19 cellular contexts compared by ENCODE assay signal in the genomic region with DNA sequence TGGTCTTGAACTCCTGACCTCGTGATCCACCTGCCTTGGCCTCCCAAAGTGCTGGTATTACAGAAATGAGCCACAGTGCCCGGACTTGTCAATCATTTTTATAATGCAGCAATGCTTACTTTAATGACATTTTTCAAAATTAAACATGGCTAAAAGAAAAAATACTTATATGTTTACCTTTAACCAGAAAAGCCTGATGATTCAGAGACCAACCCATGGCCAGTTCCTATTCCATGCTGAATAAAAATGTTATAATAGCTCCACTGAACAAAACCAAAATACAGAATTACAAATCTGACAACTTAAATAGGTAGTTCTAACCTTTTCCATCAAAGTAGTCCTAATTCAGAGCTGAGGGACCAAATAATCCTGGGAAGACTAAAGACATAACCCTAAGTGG. TPM values are rescaled to one million over a fixed set of nuclear protein-coding genes. Genes with fewer than 3 reads are reported as not detected.
A peak's percentile ranks its signal among the peaks of the same experiment; 100 is the strongest.
DNase-seq lines count a peak whose midpoint lies in the region; ATAC-seq and TF ChIP-seq lines count a peak whose summit lies in the region.
"Had no signal": no experiment of that assay in that cellular context is flagged by ENCODE, and none has a peak within 500 bp of the region (broad histone marks: within the 10 kb centered on the region; RNA-seq: fewer than 3 reads in every experiment).

No MANE protein-coding gene starts in this region.

- no peak for TF ChIP-seq CTCF in PC-3 (conservative IDR thresholded peaks at IDR 0.05; ENCODE audit: low read depth, low read length)
- TF ChIP-seq CTCF in osteocyte (IDR thresholded peaks at IDR 0.05), result no peak
- no peak for TF ChIP-seq CTCF in right lobe of liver (IDR thresholded peaks at IDR 0.05)
- TF ChIP-seq CTCF in transverse colon (IDR thresholded peaks at IDR 0.05), result no peak

- H3K27me3 ChIP-seq in PC-3 (ENCODE audit: low read length) (no peaks in the 10 kb centered on the region), skeletal muscle satellite cell (ENCODE audit: control insufficient read depth, insufficient read depth, low read length) (no peaks in the 10 kb centered on the region), right lobe of liver (no peaks in the 10 kb centered on the region), transverse colon (no peaks in the 10 kb centered on the region)

- H3K9me2 ChIP-seq in PC-3 (replicated peaks; ENCODE audit: low read length), result no peaks in the 10 kb centered on the region

- CTCF ChIA-PET in PC-3 (lab: Charles Lee), result no interaction called here

- H3K4me2 ChIP-seq in PC-3 (ENCODE audit: low read length) (peak overlapping the region; percentile 60; the same call in 1 of the 2 replicates), skeletal muscle satellite cell (ENCODE audit: low read length) (peak overlapping the region; percentile 35)
- H3K4me2 ChIP-seq: A549, GM23338 had no signal

- H3K27me3 Mint-ChIP-seq in osteocyte (ENCODE audit: unreplicated experiment), result no peaks in the 10 kb centered on the region
- H3K27me3 Mint-ChIP-seq: CD4-positive, alpha-beta memory T cell had no signal

- H3K4me1 ChIP-seq in PC-3 (ENCODE audit: insufficient read depth, low read length), result peaks cover 54% of the 10 kb centered on the region
- peaks cover 64% of the 10 kb centered on the region for H3K4me1 ChIP-seq in skeletal muscle satellite cell (ENCODE audit: control insufficient read depth, insufficient read depth, low read length)
- peaks cover 0 to under 1% (median 0%) of the 10 kb centered on the region in 4 donors for H3K4me1 ChIP-seq in right lobe of liver
- H3K4me1 ChIP-seq in transverse colon, result peaks cover 0 to 19% (median 4%) of the 10 kb centered on the region in 4 donors

- H3K4me3 ChIP-seq in PC-3 (ENCODE audit: low read length) (no peak overlapping the region), skeletal muscle satellite cell (ENCODE audit: low read length) (no peak overlapping the region), right lobe of liver (no peak overlapping the region), transverse colon (no peak overlapping the region)
- H3K4me3 ChIP-seq: A549, GM23338 had no signal

- no peak overlapping the region for H3K9ac ChIP-seq in PC-3 (ENCODE audit: low read length)
- no peak overlapping the region for H3K9ac ChIP-seq in skeletal muscle satellite cell (ENCODE audit: low read depth, low read length)

- POLR2A ChIA-PET in PC-3 (lab: Charles Lee; ENCODE audit: unreplicated experiment), result interaction anchor here (0.6 to 0.7 kb wide), 3 partner anchors 18 to 479 kb away, joined by 3 to 12 read pairs (median 3); no protein-coding TSS in a partner anchor

- H3K27ac ChIP-seq in PC-3 (ENCODE audit: low read length) (peak overlapping the region; percentile 37), right lobe of liver (no peak overlapping the region), transverse colon (no peak overlapping the region)
- H3K27ac ChIP-seq: A549 had no signal

- in situ Hi-C loops in transverse colon (cut with MboI; ENCODE audit: low pct_ligation_motif_present in 1 of 4, low pct_unique_long_range_greater_than_20kb in 1 of 4, low sequenced_read_pairs in 3 of 4), result no loop called here

- TF ChIP-seq POLR2A in right lobe of liver (IDR thresholded peaks at IDR 0.05) (no peak), transverse colon (IDR thresholded peaks at IDR 0.05) (no peak)

- no peak overlapping the region for H3K4me3 Mint-ChIP-seq in osteocyte (ENCODE audit: unreplicated experiment)
- H3K4me3 Mint-ChIP-seq: CD4-positive, alpha-beta memory T cell; GM23338; H9 had no signal

- H3K79me2 ChIP-seq in PC-3 (ENCODE audit: low read length), result no peaks in the 10 kb centered on the region

- DNase-seq in PC-3 (peak; percentile 59), osteocyte (ENCODE audit: extremely low spot score, unreplicated experiment) (no peak), right lobe of liver (no peak), transverse colon (no peak)
- DNase-seq: 8988T; ACHN; C1 segment of cervical spinal cord; Calu3; CD4-positive, alpha-beta memory T cell; COR-L47; DMS53; DMS79 treated with DMSO at 0.1 percent for 48 hours; GF-D8; H9 had no signal

- intact Hi-C loops in PC-3 (cut with micrococcal nuclease), result no loop called here
- intact Hi-C loops in right lobe of liver (cut with DNase I), result no loop called here
- intact Hi-C loops in transverse colon (cut with DNase I; ENCODE audit: low total_unique reads), result no loop called here

- WGBS in right lobe of liver (ENCODE audit: insufficient coverage, low coverage, low lambda C conversion rate, missing lambda C conversion rate), result 100% methylated on average over 2 of the region's 2 CpGs
- WGBS in transverse colon (ENCODE audit: low coverage in 1 of 2), 2 donors, result 81 to 98% methylated on average over 2 of the region's 2 CpGs

- H3K9me3 Mint-ChIP-seq in osteocyte (ENCODE audit: unreplicated experiment), result peaks cover 6% of the 10 kb centered on the region
- H3K9me3 Mint-ChIP-seq: CD4-positive, alpha-beta memory T cell; GM23338; H9 had no signal

- ATAC-seq in PC-3 (peak; percentile 58), right lobe of liver (no peak), HG02678 (IDR thresholded peaks at IDR 0.05; ENCODE audit: unreplicated experiment) (no peak)
- ATAC-seq: A549, GM23338, HCT116 had no signal

- H3K27ac Mint-ChIP-seq in osteocyte (ENCODE audit: unreplicated experiment), result peak overlapping the region; percentile 43
- H3K27ac Mint-ChIP-seq: CD4-positive, alpha-beta memory T cell; GM23338; H9 had no signal

- H3K36me3 Mint-ChIP-seq in osteocyte (ENCODE audit: unreplicated experiment), result peaks cover 3% of the 10 kb centered on the region

- H4K20me1 ChIP-seq in PC-3 (ENCODE audit: low read length), result no peaks in the 10 kb centered on the region

- no peaks in the 10 kb centered on the region for H3F3A ChIP-seq in PC-3 (ENCODE audit: low read length, unreplicated experiment)

- H3K4me1 Mint-ChIP-seq in osteocyte (ENCODE audit: unreplicated experiment), result peaks cover 41% of the 10 kb centered on the region

- BruUV-seq in PC-3 (replicated peaks; lab: Mats Ljungman, UMichigan), result no TSS peak

- no peaks in the 10 kb centered on the region for H3K9me3 ChIP-seq in PC-3 (ENCODE audit: low read length)
- H3K9me3 ChIP-seq in skeletal muscle satellite cell (replicated peaks; ENCODE audit: low read length), result no peaks in the 10 kb centered on the region
- no peaks in the 10 kb centered on the region for H3K9me3 ChIP-seq in right lobe of liver
- no peaks in the 10 kb centered on the region for H3K9me3 ChIP-seq in transverse colon
- H3K9me3 ChIP-seq: A549 had no signal

- H2AFZ ChIP-seq in PC-3 (ENCODE audit: low read length), result no peak overlapping the region
- H2AFZ ChIP-seq: GM23338 had no signal

- TF ChIP-seq EP300 in transverse colon (IDR thresholded peaks at IDR 0.05; ENCODE audit: low read depth), result no peak

- no peaks in the 10 kb centered on the region for H3K36me3 ChIP-seq in PC-3 (ENCODE audit: low read depth, low read length)
- H3K36me3 ChIP-seq in skeletal muscle satellite cell (ENCODE audit: insufficient read depth, low read length), result no peaks in the 10 kb centered on the region
- no peaks in the 10 kb centered on the region for H3K36me3 ChIP-seq in right lobe of liver
- no peaks in the 10 kb centered on the region for H3K36me3 ChIP-seq in transverse colon

RNA-seq across cellular contexts. Expression of gene ZNF438, which starts 21.6 kb away (rescaled TPM):
- total RNA-seq in PC-3 (2014; rRNA removed) (0.98 and 2.4 TPM in 2 replicates), osteocyte (4.8 and 6.7 TPM in 2 replicates), right lobe of liver (1 to 10 TPM; 2.5 to 5.2 (median 3.3) TPM), transverse colon (1 to 10 TPM; 4.4 to 7.4 (median 6.4) TPM)
- 4.8 and 6.1 TPM in 2 replicates for total RNA-seq in skeletal muscle satellite cell (2012; rRNA removed)
